In genomic region chr1:99816656-99817055, GRCh38 we compare ENCODE assay signal across 35 cellular contexts.
"Had no signal": no experiment of that assay in that cellular context is flagged by ENCODE, and none has a peak within 500 bp of the region (broad histone marks: within the 10 kb centered on the region; RNA-seq: fewer than 3 reads in every experiment).

No MANE protein-coding gene starts in this region.

- H3K9me3 Mint-ChIP-seq: activated B cell treated with CpG ODN at 0.5 μM for 24 hours; activated CD8-positive, alpha-beta T cell treated with anti-CD3 and anti-CD28 coated beads for 36 hours; activated T-cell treated with anti-CD3 and anti-CD28 coated beads, Interleukin-2, amount 50 U/mL, for 4 hours; activated T-helper 17 cell treated with anti-CD3 and anti-CD28 coated beads, Interleukin-2, amount 50 U/mL, for 72 hours; central memory CD8-positive, alpha-beta T cell; T-helper 2 cell treated with Interferon-gamma antibody and Interleukin-4, amounts not matched to agents 5 μg/mL and 100 μg/mL, for 36 hours had no signal

- FAIRE-seq: astrocyte, bronchial epithelial cell, colon, endometrium, endothelial cell of umbilical vein had no signal

- DNase-seq: activated B cell treated with CpG ODN at 0.5 μM for 24 hours; activated CD4-positive, alpha-beta T cell treated with anti-CD3 and anti-CD28 coated beads for 48 hours; activated CD4-positive, alpha-beta T cell treated with anti-CD3 and anti-CD28 coated beads, Interleukin-2, amount 50 U/mL, for 1 hour; activated CD4-positive, alpha-beta T cell treated with anti-CD3 and anti-CD28 coated beads, Interleukin-2, amount 50 U/mL, for 48 hours; activated CD8-positive, alpha-beta memory T cell treated with anti-CD3 and anti-CD28 coated beads for 24 hours; activated CD8-positive, alpha-beta T cell treated with anti-CD3 and anti-CD28 coated beads for 36 hours; activated effector memory CD4-positive, alpha-beta T cell treated with Interleukin-2 at 50 U/mL for 16 hours; activated gamma-delta T cell treated with Interleukin-2 at 50 U/mL for 16 hours; activated naive CD4-positive, alpha-beta T cell treated with anti-CD3 and anti-CD28 coated beads, Interleukin-2, amount 50 U/mL, for 16 hours; activated naive CD4-positive, alpha-beta T cell treated with Interleukin-2 at 50 U/mL for 16 hours; activated T-cell treated with anti-CD3 and anti-CD28 coated beads, Interleukin-2, amount 50 U/mL, for 4 hours; amniotic stem cell; anterior cingulate cortex; brain microvascular endothelial cell; cortex of kidney; dermis blood vessel endothelial cell; effector CD4-positive, alpha-beta T cell; esophagus squamous epithelium; foreskin melanocyte; glutamatergic neuron; T-helper 1 cell; T-helper 17 cell; T1000; WERI-Rb-1 had no signal

- H3K36me3 Mint-ChIP-seq: activated naive CD8-positive, alpha-beta T cell had no signal

- H3K36me3 ChIP-seq: brain microvascular endothelial cell, esophagus squamous epithelium, WERI-Rb-1 had no signal

- H3K4me3 Mint-ChIP-seq: activated B cell treated with CpG ODN at 0.5 μM for 24 hours; activated CD8-positive, alpha-beta T cell treated with anti-CD3 and anti-CD28 coated beads for 36 hours; activated naive CD8-positive, alpha-beta T cell; activated T-cell treated with anti-CD3 and anti-CD28 coated beads, Interleukin-2, amount 50 U/mL, for 4 hours; activated T-helper 17 cell treated with anti-CD3 and anti-CD28 coated beads, Interleukin-2, amount 50 U/mL, for 72 hours; central memory CD8-positive, alpha-beta T cell; T-helper 17 cell; T-helper 2 cell treated with Interferon-gamma antibody and Interleukin-4, amounts not matched to agents 5 μg/mL and 100 μg/mL, for 36 hours had no signal

- H3K27ac ChIP-seq: brain microvascular endothelial cell, epithelial cell of prostate, esophagus squamous epithelium, WERI-Rb-1 had no signal

- H3K9me3 ChIP-seq: esophagus squamous epithelium had no signal

- H3K27ac Mint-ChIP-seq: activated B cell treated with CpG ODN at 0.5 μM for 24 hours; activated CD8-positive, alpha-beta T cell treated with anti-CD3 and anti-CD28 coated beads for 36 hours; activated naive CD8-positive, alpha-beta T cell; activated T-helper 17 cell treated with anti-CD3 and anti-CD28 coated beads, Interleukin-2, amount 50 U/mL, for 72 hours; T-helper 17 cell; T-helper 2 cell treated with Interferon-gamma antibody and Interleukin-4, amounts not matched to agents 5 μg/mL and 100 μg/mL, for 36 hours had no signal

- H3K4me3 ChIP-seq: esophagus squamous epithelium had no signal

- ATAC-seq: activated CD4-positive, CD25-positive, alpha-beta regulatory T cell treated with anti-CD3 and anti-CD28 coated beads, Interleukin-2, amount 50 U/mL, for 24 hours; activated CD8-positive, alpha-beta T cell treated with anti-CD3 and anti-CD28 coated beads for 36 hours; activated T-helper 17 cell treated with anti-CD3 and anti-CD28 coated beads, Interleukin-2, amount 50 U/mL, for 72 hours; T-helper 17 cell had no signal

- H3K27me3 ChIP-seq: brain microvascular endothelial cell, esophagus squamous epithelium had no signal
